32 cellular contexts compared by ENCODE assay signal in the genomic region with DNA sequence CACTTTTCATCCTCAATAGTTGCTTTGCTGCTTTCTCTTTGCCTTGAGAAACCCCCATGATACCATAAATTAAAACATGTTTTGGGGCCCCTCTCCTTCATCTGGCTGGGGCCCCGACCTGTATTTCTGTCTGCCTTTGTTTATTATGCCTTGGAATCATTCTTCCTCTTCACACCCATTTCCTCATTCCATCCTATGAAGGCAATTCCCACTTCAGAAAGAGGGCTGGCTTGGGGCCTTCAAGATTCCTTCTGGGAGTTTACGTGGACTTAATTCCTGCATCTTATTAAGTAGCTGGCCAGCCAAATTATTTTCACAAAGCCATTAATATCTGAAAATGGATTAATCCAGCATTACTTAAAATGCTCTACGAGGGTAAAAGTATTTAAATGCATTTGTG. TPM values are rescaled to one million over a fixed set of nuclear protein-coding genes. Genes with fewer than 3 reads are reported as not detected.
"Had no signal": no experiment of that assay in that cellular context is flagged by ENCODE, and none has a peak within 500 bp of the region (broad histone marks: within the 10 kb centered on the region; RNA-seq: fewer than 3 reads in every experiment).

No MANE protein-coding gene starts in this region.

- H3K36me3 ChIP-seq: ascending aorta, brain microvascular endothelial cell, MG63 had no signal

- H3K4me1 ChIP-seq: ascending aorta had no signal

- H3K4me3 ChIP-seq: ascending aorta, MG63, SK-N-MC had no signal

- H3K9me3 ChIP-seq: ascending aorta, MG63 had no signal

- H3K27me3 ChIP-seq: ascending aorta, brain microvascular endothelial cell, MG63 had no signal

- H3K27ac ChIP-seq: ascending aorta, brain microvascular endothelial cell, SK-N-MC, VCaP had no signal

- DNase-seq: activated CD4-positive, alpha-beta memory T cell treated with anti-CD3 and anti-CD28 coated beads for 36 hours; activated CD4-positive, alpha-beta T cell treated with anti-CD3 and anti-CD28 coated beads, Interleukin-2, amount 10 ng/mL, durations not matched to agents 7 days and 5 days; activated CD4-positive, CD25-positive, alpha-beta regulatory T cell; activated CD8-positive, alpha-beta memory T cell treated with anti-CD3 and anti-CD28 coated beads for 24 hours; activated effector memory CD4-positive, alpha-beta T cell treated with anti-CD3 and anti-CD28 coated beads, Interleukin-2, amount 50 U/mL, for 16 hours; activated naive CD4-positive, alpha-beta T cell treated with Interleukin-2 at 50 U/mL for 16 hours; activated naive CD8-positive, alpha-beta T cell treated with anti-CD3 and anti-CD28 coated beads, Interleukin-2, amount 50 U/mL, for 24 hours; activated T-cell treated with anti-CD3 and anti-CD28 coated beads, Interleukin-2, amount 50 U/mL, for 4 hours; amniotic stem cell; brain microvascular endothelial cell; MG63; MV-4-11; NCI-H1092 treated with DMSO at 0.1 percent for 48 hours; NCI-H1417 treated with DMSO at 0.1 percent for 48 hours; NCI-H1694; NCI-H2029; NCI-H2107; NCI-H2171 treated with DMSO at 0.1 percent for 48 hours; NCI-H226; NCI-H526 treated with DMSO at 0.1 percent for 48 hours; NCI-H82; RPMI8226; T-cell; T-helper 2 cell; T1000 had no signal

- ATAC-seq: activated naive CD4-positive, alpha-beta T cell treated with anti-CD3 and anti-CD28 coated beads, Interleukin-2, amount 50 U/mL, for 72 hours; activated naive CD8-positive, alpha-beta T cell treated with anti-CD3 and anti-CD28 coated beads, Interleukin-2, amount 50 U/mL, for 24 hours; activated T-cell treated with anti-CD3 and anti-CD28 coated beads, Interleukin-2, amount 50 U/mL, for 4 hours; Right ventricle myocardium inferior; T-cell had no signal

RNA-seq across cellular contexts. Expression of a gene that starts 6.8 kb away (rescaled TPM):
- total RNA-seq: activated CD4-positive, alpha-beta memory T cell treated with anti-CD3 and anti-CD28 coated beads for 36 hours; activated CD4-positive, alpha-beta T cell treated with anti-CD3 and anti-CD28 coated beads, Interleukin-2, amount 10 ng/mL, durations not matched to agents 7 days and 5 days; activated naive CD4-positive, alpha-beta T cell treated with anti-CD3 and anti-CD28 coated beads, Interleukin-2, amount 50 U/mL, for 72 hours; activated T-cell treated with anti-CD3 and anti-CD28 coated beads, Interleukin-2, amount 50 U/mL, for 4 hours; NCI-H460; OCI-LY7; T-cell had no signal
